In the genomic region with DNA sequence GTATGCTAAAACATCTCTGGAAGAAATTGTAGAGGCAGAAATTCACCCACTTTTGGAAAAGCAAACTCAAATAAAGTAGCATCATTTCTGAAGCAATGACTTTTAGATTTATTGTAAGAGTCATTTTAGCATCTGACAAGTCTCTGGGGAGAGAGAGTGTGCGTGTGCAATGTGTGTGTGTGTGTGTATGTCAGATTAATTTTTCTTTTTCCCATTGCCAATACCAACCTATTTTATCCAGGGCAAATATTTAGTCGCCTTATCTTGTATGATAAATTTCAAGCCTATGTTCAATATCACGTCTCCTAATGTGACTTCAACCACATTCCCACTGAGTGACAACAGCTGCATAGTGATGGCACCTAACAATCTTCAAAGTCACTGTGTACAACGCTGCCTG, we compare ENCODE assay signal across 34 cellular contexts.
"Had no signal": no experiment of that assay in that cellular context is flagged by ENCODE, and none has a peak within 500 bp of the region (broad histone marks: within the 10 kb centered on the region; RNA-seq: fewer than 3 reads in every experiment).

No MANE protein-coding gene starts in this region.

- H3K4me2 ChIP-seq: KMS-11 had no signal

- H3K36me3 ChIP-seq: MG63 had no signal

- H3K9ac ChIP-seq: KMS-11 had no signal

- H3K27ac ChIP-seq: KMS-11 had no signal

- H3K9me3 ChIP-seq: MG63 had no signal

- DNase-seq: Karpas-422, Kasumi-1, KG1, MG63, MM.1S, MV-4-11, NCI-H1048, NCI-H1092 treated with DMSO at 0.1 percent for 48 hours, NCI-H1105, NCI-H1105 treated with DMSO at 0.1 percent for 48 hours, NCI-H1417, NCI-H1417 treated with DMSO at 0.1 percent for 48 hours, NCI-H1436, NCI-H1436 treated with DMSO at 0.1 percent for 48 hours, NCI-H146, NCI-H1694, NCI-H1694 treated with DMSO at 0.1 percent for 48 hours, NCI-H187, NCI-H187 treated with DMSO at 0.1 percent for 48 hours, NCI-H1930, NCI-H2029, NCI-H2029 treated with DMSO at 0.1 percent for 48 hours, NCI-H2081, NCI-H2081 treated with DMSO at 0.1 percent for 48 hours, NCI-H2107, NCI-H2171, NCI-H2171 treated with DMSO at 0.1 percent for 48 hours, NCI-H2227 treated with DMSO at 0.1 percent for 48 hours, NCI-H226, NCI-H345, NCI-H446, NCI-H446 treated with DMSO at 0.1 percent for 48 hours, NCI-H510A had no signal

- H3K27me3 ChIP-seq: MG63 had no signal

- H3K4me3 ChIP-seq: MG63 had no signal
